9 cellular contexts compared by ENCODE assay signal in genomic region chr19:50325310-50326100, GRCh38. TPM values are rescaled to one million over a fixed set of nuclear protein-coding genes. Genes with fewer than 3 reads are reported as not detected.
DNase-seq lines count a peak whose midpoint lies in the region; ATAC-seq and FAIRE-seq lines count a peak whose summit lies in the region.
"Had no signal": no experiment of that assay in that cellular context is flagged by ENCODE, and none has a peak within 500 bp of the region (broad histone marks: within the 10 kb centered on the region; RNA-seq: fewer than 3 reads in every experiment).

No MANE protein-coding gene starts in this region.

- H3K27me3 Mint-ChIP-seq in T-cell, result peaks cover 29 to 48% of the 10 kb centered on the region in 2 donors
- peaks cover 43% of the 10 kb centered on the region for H3K27me3 Mint-ChIP-seq in activated naive CD8-positive, alpha-beta T cell treated with anti-CD3 and anti-CD28 coated beads, Interleukin-2, amount 50 U/mL, for 24 hours

- DNase-seq in NCI-H1436 treated with DMSO at 0.1 percent for 48 hours (lab: John Stamatoyannopoulos, UW) (peak; percentile 79), T-cell (peak; percentile 30 to 73 (median 58))
- DNase-seq in activated naive CD8-positive, alpha-beta T cell treated with anti-CD3 and anti-CD28 coated beads, Interleukin-2, amount 50 U/mL, for 24 hours, result peak; percentile 78
- peak; percentile 48 to 72 for DNase-seq in stimulated activated CD4-positive, alpha-beta T cell treated with anti-CD3 and anti-CD28 coated beads, Interleukin-15, amount 100 ng/mL, for 1 hour (ENCODE audit: low read depth in 1 of 2, low spot score in 1 of 2)

- H3K27ac Mint-ChIP-seq in T-cell, result no peak overlapping the region
- no peak overlapping the region for H3K27ac Mint-ChIP-seq in activated naive CD8-positive, alpha-beta T cell treated with anti-CD3 and anti-CD28 coated beads, Interleukin-2, amount 50 U/mL, for 24 hours

- H3K9me3 Mint-ChIP-seq in T-cell, result peaks cover 3 to 10% (median 5%) of the 10 kb centered on the region in 3 donors
- peaks cover 5% of the 10 kb centered on the region for H3K9me3 Mint-ChIP-seq in activated naive CD8-positive, alpha-beta T cell treated with anti-CD3 and anti-CD28 coated beads, Interleukin-2, amount 50 U/mL, for 24 hours

- peak; percentile 73 for FAIRE-seq in G401.6 (lab: Jason Lieb, UNC)

- ATAC-seq in T-cell (replicated peaks in 1 of 4) (peak; percentile 15 to 47 (median 27)), GM18519 (IDR thresholded peaks at IDR 0.05; ENCODE audit: low FRiP score, unreplicated experiment) (no peak), HG03460 (IDR thresholded peaks at IDR 0.05; ENCODE audit: unreplicated experiment) (no peak)
- ATAC-seq in activated naive CD8-positive, alpha-beta T cell treated with anti-CD3 and anti-CD28 coated beads, Interleukin-2, amount 50 U/mL, for 24 hours, result peak; percentile 42

- POLR2A ChIA-PET in T-cell (lab: Charles Lee), result interaction anchor here in 1 of 2 donors (0.7 kb wide), 1 partner anchor 147 kb away, joined by 5 read pairs; no protein-coding TSS in a partner anchor

- H3K36me3 Mint-ChIP-seq in T-cell, result peaks cover 4% of the 10 kb centered on the region
- peaks cover 8% of the 10 kb centered on the region for H3K36me3 Mint-ChIP-seq in activated naive CD8-positive, alpha-beta T cell treated with anti-CD3 and anti-CD28 coated beads, Interleukin-2, amount 50 U/mL, for 24 hours (ENCODE audit: low read depth)

- H3K4me3 ChIP-seq in iPS-11a (ENCODE audit: low read depth, low read length), result peak overlapping the region; percentile 57
- H3K4me3 ChIP-seq: SJSA1 had no signal

- CTCF ChIA-PET in T-cell (lab: Charles Lee), result no interaction called here

- H3K4me3 Mint-ChIP-seq in T-cell, result peak overlapping the region in 1 of 3 donors; percentile 33
- H3K4me3 Mint-ChIP-seq in activated naive CD8-positive, alpha-beta T cell treated with anti-CD3 and anti-CD28 coated beads, Interleukin-2, amount 50 U/mL, for 24 hours, result no peak overlapping the region

- peaks cover 30 to 43% (median 31%) of the 10 kb centered on the region in 3 donors for H3K4me1 Mint-ChIP-seq in T-cell
- peaks cover 25% of the 10 kb centered on the region for H3K4me1 Mint-ChIP-seq in activated naive CD8-positive, alpha-beta T cell treated with anti-CD3 and anti-CD28 coated beads, Interleukin-2, amount 50 U/mL, for 24 hours

RNA-seq across cellular contexts. Expression of gene KCNC3, which starts 3.7 kb away (rescaled TPM):
- 1 to 10 TPM in 4 of 5 donors, under 1 TPM in 1; 0.75 to 4.3 (median 1.5) TPM for total RNA-seq in T-cell
- total RNA-seq: SJSA1 had no signal

RNA-seq across cellular contexts. Expression of gene NAPSA, which starts 39.9 kb away (rescaled TPM):
- 1 to 10 TPM; 2.6 to 7.1 (median 3.0) TPM for total RNA-seq in T-cell
- total RNA-seq: SJSA1 had no signal

RNA-seq across cellular contexts. Expression of gene NR1H2, which starts 50.8 kb away (rescaled TPM):
- 100 to 1,000 TPM; 109 to 236 (median 117) TPM for total RNA-seq in T-cell

RNA-seq across cellular contexts. Expression of gene POLD1, which starts 58.6 kb away (rescaled TPM):
- total RNA-seq in T-cell, result 10 to 100 TPM; 32.9 to 67.1 (median 54.0) TPM

Comparison
In these comparisons a context has a peak if more than half of its experiments do, and no peak if none do; other contexts are left out.
1. ATAC-seq: peak in T-cell (4 of 4) and activated naive CD8-positive, alpha-beta T cell treated with anti-CD3 and anti-CD28 coated beads, Interleukin-2, amount 50 U/mL, for 24 hours (single experiment); none in GM18519 (single experiment) and HG03460 (single experiment).
2. Peak in every context shown above with its lines, with median percentiles within 50 percentile points of each other: DNase-seq.